Comparison of ENCODE assay signal across 8 cellular contexts in the genomic region with DNA sequence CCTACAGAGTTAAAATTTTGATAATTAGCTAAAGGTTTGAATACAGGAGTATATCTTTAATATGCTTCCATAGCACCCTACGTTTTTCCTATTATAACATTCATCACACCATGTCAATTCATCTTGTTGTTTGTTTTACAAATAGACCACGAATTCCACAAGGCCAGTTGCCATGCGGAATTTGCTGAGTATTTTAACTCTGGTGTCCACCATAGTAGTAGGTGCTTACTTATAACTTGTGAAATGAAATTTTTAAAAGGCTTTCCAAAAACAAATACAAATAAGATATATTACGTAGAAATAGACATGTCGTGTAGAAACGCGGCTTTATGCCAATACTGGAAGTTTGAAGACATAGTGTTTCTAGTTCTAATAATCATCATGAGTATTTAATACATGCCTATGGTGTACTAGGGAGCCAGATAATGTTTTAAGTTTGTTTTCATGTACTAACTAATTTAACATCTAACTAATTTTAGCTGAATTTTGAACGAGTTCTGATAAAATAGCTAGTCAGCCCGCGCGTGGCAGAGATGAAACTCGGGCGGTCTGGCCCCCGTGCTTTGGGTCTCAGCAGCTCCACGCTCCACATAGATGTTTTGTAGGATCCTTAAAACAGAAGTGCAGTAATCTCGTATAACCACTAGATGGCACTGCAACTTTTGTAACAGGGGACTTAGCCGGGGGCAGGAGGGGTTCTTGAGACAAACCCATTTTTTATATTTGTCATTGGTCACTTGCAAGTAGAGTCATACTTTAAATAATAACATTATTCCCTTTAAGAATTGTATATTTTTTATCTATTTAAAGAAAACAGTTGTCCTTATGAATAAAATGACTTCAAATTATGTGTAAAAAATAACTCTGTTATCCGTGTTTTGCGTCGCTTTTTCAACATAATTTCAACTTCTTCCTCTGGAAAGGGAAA. TPM values are rescaled to one million over a fixed set of nuclear protein-coding genes. Genes with fewer than 3 reads are reported as not detected.
DNase-seq lines count a peak whose midpoint lies in the region; ATAC-seq and TF ChIP-seq lines count a peak whose summit lies in the region.

No MANE protein-coding gene starts in this region.

- BruUV-seq in Calu3 (replicated peaks; lab: Mats Ljungman, UMichigan): no TSS peak

- H3K4me3 Mint-ChIP-seq in Calu3 (ENCODE audit: low read depth, unreplicated experiment): no peak overlapping the region

- H3K27me3 Mint-ChIP-seq in Calu3 (ENCODE audit: unreplicated experiment): no peaks in the 10 kb centered on the region

- TF ChIP-seq POLR2A in gastroesophageal sphincter (IDR thresholded peaks at IDR 0.05): no peak
- TF ChIP-seq POLR2A in ovary (IDR thresholded peaks at IDR 0.05): no peak

- DNase-seq in Calu3 (peak; percentile 55), OCI-M1 (lab: John Stamatoyannopoulos, UW) (peak; percentile 94), ovary (peak; percentile 15 to 38 (median 25))
- DNase-seq in activated naive CD4-positive, alpha-beta T cell treated with Interleukin-2 at 50 U/mL for 16 hours: peak; percentile 45

- ATAC-seq in GM19463 (IDR thresholded peaks at IDR 0.05; ENCODE audit: unreplicated experiment): peak; percentile 74
- peak; percentile 71 for ATAC-seq in gastroesophageal sphincter
- ATAC-seq in HG02840 (IDR thresholded peaks at IDR 0.05; ENCODE audit: low FRiP score, unreplicated experiment): no peak

- H3K4me1 ChIP-seq in gastroesophageal sphincter (peaks cover 0 to 12% (median 0%) of the 10 kb centered on the region in 3 donors), ovary (ENCODE audit: insufficient read depth) (no peaks in the 10 kb centered on the region)

- CTCF ChIA-PET in Calu3 (lab: Charles Lee): interaction anchor here (0.6 to 5.7 kb wide), 11 partner anchors 17 to 588 kb away, joined by 3 to 102 read pairs (median 4); no protein-coding TSS in a partner anchor

- H3K4me3 ChIP-seq in gastroesophageal sphincter: peak overlapping the region in 1 of 2 donors; percentile 2
- H3K4me3 ChIP-seq in ovary: no peak overlapping the region

- H3K27me3 ChIP-seq in gastroesophageal sphincter (peaks cover 4% of the 10 kb centered on the region), ovary (no peaks in the 10 kb centered on the region)

- no peaks in the 10 kb centered on the region for H3K36me3 Mint-ChIP-seq in Calu3 (ENCODE audit: insufficient read depth, unreplicated experiment)

- TF ChIP-seq CTCF in Calu3 (IDR thresholded peaks at IDR 0.05; ENCODE audit: unreplicated experiment): peak; percentile 73
- TF ChIP-seq CTCF in gastroesophageal sphincter (IDR thresholded peaks at IDR 0.05): peak; percentile 63 to 81 (median 72)
- TF ChIP-seq CTCF in ovary (IDR thresholded peaks at IDR 0.05): peak; percentile 54 to 65 (median 57)

- no peak overlapping the region for H3K27ac Mint-ChIP-seq in Calu3 (ENCODE audit: unreplicated experiment)

- no peaks in the 10 kb centered on the region for H3K9me3 ChIP-seq in gastroesophageal sphincter
- no peaks in the 10 kb centered on the region for H3K9me3 ChIP-seq in ovary

- peak; percentile 96 for TF ChIP-seq RAD21 in Ishikawa (IDR thresholded peaks at IDR 0.05; ENCODE audit: low read depth)

- WGBS in gastroesophageal sphincter (ENCODE audit: low coverage in 1 of 2), 2 donors: 9 to 11% methylated on average over 20 of the region's 20 CpGs
- WGBS in ovary, 3 donors: 11 to 16% (median 11%) methylated on average over 20 of the region's 20 CpGs

- no peaks in the 10 kb centered on the region for H3K36me3 ChIP-seq in gastroesophageal sphincter
- no peaks in the 10 kb centered on the region for H3K36me3 ChIP-seq in ovary

- no peak for TF ChIP-seq EP300 in Ishikawa (IDR thresholded peaks at IDR 0.05; ENCODE audit: borderline replicate concordance)
- TF ChIP-seq EP300 in gastroesophageal sphincter (IDR thresholded peaks at IDR 0.05): no peak
- TF ChIP-seq EP300 in ovary (IDR thresholded peaks at IDR 0.05): no peak

- no peaks in the 10 kb centered on the region for H3K9me3 Mint-ChIP-seq in Calu3 (ENCODE audit: low read depth, unreplicated experiment)

- H3K4me1 Mint-ChIP-seq in Calu3 (ENCODE audit: low read depth, unreplicated experiment): no peaks in the 10 kb centered on the region

- no peak overlapping the region for H3K27ac ChIP-seq in gastroesophageal sphincter
- no peak overlapping the region for H3K27ac ChIP-seq in ovary

- intact Hi-C loops in Calu3 (cut with micrococcal nuclease; ENCODE audit: unreplicated experiment): loop anchor here (1.0 kb wide), 2 partner anchors 48 to 390 kb away; no protein-coding TSS in a partner anchor
- intact Hi-C loops in ovary (cut with DNase I): loop anchor here in 2 of 4 donors (5.0 to 10.0 kb wide), 2 partner anchors 154 to 182 kb away; partner anchors contain the start of gene CLEC2A (in 1 of the 2)

TF ChIP-seq in Ishikawa, 13 proteins besides CTCF, POLR2A, EP300 and RAD21:
- TF ChIP-seq, protein P1, sequence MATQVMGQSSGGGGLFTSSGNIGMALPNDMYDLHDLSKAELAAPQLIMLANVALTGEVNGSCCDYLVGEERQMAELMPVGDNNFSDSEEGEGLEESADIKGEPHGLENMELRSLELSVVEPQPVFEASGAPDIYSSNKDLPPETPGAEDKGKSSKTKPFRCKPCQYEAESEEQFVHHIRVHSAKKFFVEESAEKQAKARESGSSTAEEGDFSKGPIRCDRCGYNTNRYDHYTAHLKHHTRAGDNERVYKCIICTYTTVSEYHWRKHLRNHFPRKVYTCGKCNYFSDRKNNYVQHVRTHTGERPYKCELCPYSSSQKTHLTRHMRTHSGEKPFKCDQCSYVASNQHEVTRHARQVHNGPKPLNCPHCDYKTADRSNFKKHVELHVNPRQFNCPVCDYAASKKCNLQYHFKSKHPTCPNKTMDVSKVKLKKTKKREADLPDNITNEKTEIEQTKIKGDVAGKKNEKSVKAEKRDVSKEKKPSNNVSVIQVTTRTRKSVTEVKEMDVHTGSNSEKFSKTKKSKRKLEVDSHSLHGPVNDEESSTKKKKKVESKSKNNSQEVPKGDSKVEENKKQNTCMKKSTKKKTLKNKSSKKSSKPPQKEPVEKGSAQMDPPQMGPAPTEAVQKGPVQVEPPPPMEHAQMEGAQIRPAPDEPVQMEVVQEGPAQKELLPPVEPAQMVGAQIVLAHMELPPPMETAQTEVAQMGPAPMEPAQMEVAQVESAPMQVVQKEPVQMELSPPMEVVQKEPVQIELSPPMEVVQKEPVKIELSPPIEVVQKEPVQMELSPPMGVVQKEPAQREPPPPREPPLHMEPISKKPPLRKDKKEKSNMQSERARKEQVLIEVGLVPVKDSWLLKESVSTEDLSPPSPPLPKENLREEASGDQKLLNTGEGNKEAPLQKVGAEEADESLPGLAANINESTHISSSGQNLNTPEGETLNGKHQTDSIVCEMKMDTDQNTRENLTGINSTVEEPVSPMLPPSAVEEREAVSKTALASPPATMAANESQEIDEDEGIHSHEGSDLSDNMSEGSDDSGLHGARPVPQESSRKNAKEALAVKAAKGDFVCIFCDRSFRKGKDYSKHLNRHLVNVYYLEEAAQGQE (IDR thresholded peaks at IDR 0.05; ENCODE audit: low read depth): no peak
- TF ChIP-seq EGR1 (IDR thresholded peaks at IDR 0.05): no peak
- TF ChIP-seq NFIC (IDR thresholded peaks at IDR 0.05): no peak
- TF ChIP-seq MAX (IDR thresholded peaks at IDR 0.05): no peak
- peak; percentile 69 for TF ChIP-seq ZBTB7A (IDR thresholded peaks at IDR 0.05; ENCODE audit: low read depth)
- TF ChIP-seq TCF12 (IDR thresholded peaks at IDR 0.05; ENCODE audit: low read depth): no peak
- no peak for TF ChIP-seq CREB1 (IDR thresholded peaks at IDR 0.05; ENCODE audit: low read depth)

RNA-seq across cellular contexts. Expression of gene CD69, which starts 10.2 kb away (rescaled TPM):
- total RNA-seq in Calu3 (2022) (1.7 and 2.6 TPM in 2 replicates), gastroesophageal sphincter (1 to 10 TPM in 2 of 4 donors, under 1 TPM in 2; 0.47 to 2.6 (median 1.1) TPM), ovary (1 to 10 TPM in 6 of 7 donors, under 1 TPM in 1; 0.63 to 7.8 (median 2.3) TPM)
- 1 to 10 TPM; 2.1 to 6.6 TPM for polyA plus RNA-seq in ovary

RNA-seq across cellular contexts. Expression of gene CLECL1, which starts 17.6 kb away (rescaled TPM):
- total RNA-seq in Calu3 (2022): not detected in 2 replicates
- total RNA-seq in gastroesophageal sphincter: not detected
- under 1 TPM in 2 of 7 donors, not detected in 5; 0.53 to 0.60 TPM for total RNA-seq in ovary
- polyA plus RNA-seq in ovary: under 1 TPM; 0.58 to 0.73 TPM

Comparison
In these comparisons a context has a peak if more than half of its experiments do, and no peak if none do; other contexts are left out.
1. DNase-seq: peak in every context shown above with its lines; median percentile 94 in OCI-M1; 55 in Calu3; 45 in activated naive CD4-positive, alpha-beta T cell treated with Interleukin-2 at 50 U/mL for 16 hours; 25 in ovary.